Comparison of ENCODE assay signal across 22 cellular contexts in the genomic region with DNA sequence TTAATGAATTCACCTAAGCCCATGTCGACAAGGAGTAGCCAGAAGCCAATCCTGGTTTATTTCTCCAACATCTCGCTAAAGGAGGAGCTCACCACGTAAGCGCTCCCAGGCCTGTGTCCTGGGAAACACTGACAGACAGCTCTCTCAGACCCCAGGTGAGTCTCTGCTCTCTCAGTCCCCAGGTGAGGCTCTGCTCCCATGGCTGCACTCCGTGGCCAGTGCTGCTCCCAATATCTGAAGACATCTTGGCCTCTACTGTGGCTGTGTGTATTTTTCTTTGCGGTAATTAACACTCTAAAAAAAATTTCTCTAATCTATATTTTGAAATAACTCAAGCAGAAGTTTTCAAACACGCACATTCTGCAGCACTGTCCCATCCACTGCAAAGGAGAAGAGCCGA.
DNase-seq lines count a peak whose midpoint lies in the region; ATAC-seq and TF ChIP-seq lines count a peak whose summit lies in the region.
"Had no signal": no experiment of that assay in that cellular context is flagged by ENCODE, and none has a peak within 500 bp of the region (broad histone marks: within the 10 kb centered on the region; RNA-seq: fewer than 3 reads in every experiment).

No MANE protein-coding gene starts in this region.

- peak overlapping the region; percentile 18; the same call in 1 of the 2 replicates for H3K4me2 ChIP-seq in BLaER1
- no peak overlapping the region for H3K4me2 ChIP-seq in PC-3 (ENCODE audit: low read length)
- H3K4me2 ChIP-seq: SK-N-SH had no signal

- H3K4me3 ChIP-seq in BLaER1: no peak overlapping the region
- no peak overlapping the region for H3K4me3 ChIP-seq in stomach
- no peak overlapping the region for H3K4me3 ChIP-seq in PC-3 (ENCODE audit: low read length)
- H3K4me3 ChIP-seq: GM23248, MG63 had no signal

- intact Hi-C loops in stomach (cut with DNase I; ENCODE audit: low total_unique reads): no loop called here
- intact Hi-C loops in activated T-helper 2 cell treated with anti-CD3 and anti-CD28 coated beads, Interferon-gamma antibody, Interleukin-2, Interleukin-4, amounts not matched to agents 10 μg/mL and 5 μg/mL and 100 μg/mL, durations not matched to agents 14 hours and 24 hours and 36 hours (cut with micrococcal nuclease): no loop called here
- intact Hi-C loops in PC-3 (cut with micrococcal nuclease): no loop called here

- no peak overlapping the region for H3K27ac ChIP-seq in BLaER1
- no peak overlapping the region for H3K27ac ChIP-seq in stomach
- H3K27ac ChIP-seq in PC-3 (ENCODE audit: low read length): no peak overlapping the region
- H3K27ac ChIP-seq: GM23248 had no signal

- peaks cover 0 to 92% (median 3%) of the 10 kb centered on the region in 5 experiments for H3K9me3 Mint-ChIP-seq in brain
- no peaks in the 10 kb centered on the region for H3K9me3 Mint-ChIP-seq in activated T-helper 2 cell treated with anti-CD3 and anti-CD28 coated beads, Interferon-gamma antibody, Interleukin-2, Interleukin-4, amounts not matched to agents 10 μg/mL and 5 μg/mL and 100 μg/mL, durations not matched to agents 14 hours and 24 hours and 36 hours
- H3K9me3 Mint-ChIP-seq: CD4-positive, alpha-beta T cell; H9 had no signal

- H3K4me1 ChIP-seq in BLaER1: peaks cover 34% of the 10 kb centered on the region
- H3K4me1 ChIP-seq in stomach: peaks cover 2 to 14% (median 8%) of the 10 kb centered on the region in 4 donors
- H3K4me1 ChIP-seq in PC-3 (ENCODE audit: insufficient read depth, low read length): no peaks in the 10 kb centered on the region

- no peaks in the 10 kb centered on the region for H3K79me2 ChIP-seq in PC-3 (ENCODE audit: low read length)

- no peak overlapping the region for H2AFZ ChIP-seq in PC-3 (ENCODE audit: low read length)
- H2AFZ ChIP-seq: GM23248 had no signal

- H3K27me3 ChIP-seq in BLaER1 (no peaks in the 10 kb centered on the region), stomach (no peaks in the 10 kb centered on the region), PC-3 (ENCODE audit: low read length) (peaks cover 24% of the 10 kb centered on the region; the same call in 1 of the 2 replicates)
- H3K27me3 ChIP-seq: MG63 had no signal

- peak; percentile 37 for DNase-seq in mesenteric fat pad (ENCODE audit: low spot score)
- peak; percentile 11 for DNase-seq in stomach
- no peak for DNase-seq in activated T-helper 2 cell treated with anti-CD3 and anti-CD28 coated beads, Interferon-gamma antibody, Interleukin-2, Interleukin-4, amounts not matched to agents 10 μg/mL and 5 μg/mL and 100 μg/mL, durations not matched to agents 14 hours and 24 hours and 36 hours (ENCODE audit: low spot score)
- DNase-seq in PC-3: no peak
- DNase-seq: DMS53, GM23248, H9, HFFc6, IMR-90, KG1, MG63, NCI-H1694, NCI-H2029 treated with DMSO at 0.1 percent for 48 hours, NCI-H2227 treated with DMSO at 0.1 percent for 48 hours, NCI-H510A, NCI-H69, OCI-M1, SK-N-SH had no signal

- H3F3A ChIP-seq in PC-3 (ENCODE audit: low read length, unreplicated experiment): no peaks in the 10 kb centered on the region

- peaks cover 58% of the 10 kb centered on the region for H3K4me1 Mint-ChIP-seq in brain
- H3K4me1 Mint-ChIP-seq in activated T-helper 2 cell treated with anti-CD3 and anti-CD28 coated beads, Interferon-gamma antibody, Interleukin-2, Interleukin-4, amounts not matched to agents 10 μg/mL and 5 μg/mL and 100 μg/mL, durations not matched to agents 14 hours and 24 hours and 36 hours (ENCODE audit: low read depth): no peaks in the 10 kb centered on the region

- no peak for TF ChIP-seq EP300 in stomach (IDR thresholded peaks at IDR 0.05)

- no peaks in the 10 kb centered on the region for H3K9me2 ChIP-seq in PC-3 (replicated peaks; ENCODE audit: low read length)
- H3K9me2 ChIP-seq: SK-N-SH had no signal

- POLR2A ChIA-PET in PC-3 (lab: Charles Lee; ENCODE audit: unreplicated experiment): no interaction called here

- no peak for TF ChIP-seq POLR2A in stomach (IDR thresholded peaks at IDR 0.05)

- H3K27me3 Mint-ChIP-seq in brain: peaks cover 18% of the 10 kb centered on the region
- H3K27me3 Mint-ChIP-seq in activated T-helper 2 cell treated with anti-CD3 and anti-CD28 coated beads, Interferon-gamma antibody, Interleukin-2, Interleukin-4, amounts not matched to agents 10 μg/mL and 5 μg/mL and 100 μg/mL, durations not matched to agents 14 hours and 24 hours and 36 hours (ENCODE audit: low read depth): no peaks in the 10 kb centered on the region
- H3K27me3 Mint-ChIP-seq: CD4-positive, alpha-beta T cell had no signal

- ATAC-seq in PC-3 (no peak), GM18520 (IDR thresholded peaks at IDR 0.05; ENCODE audit: unreplicated experiment) (no peak)

- BruUV-seq in PC-3 (replicated peaks; lab: Mats Ljungman, UMichigan): no TSS peak

- TF ChIP-seq CTCF in brain (conservative IDR thresholded peaks at IDR 0.05): no peak
- TF ChIP-seq CTCF in stomach (IDR thresholded peaks at IDR 0.05): no peak
- no peak for TF ChIP-seq CTCF in PC-3 (conservative IDR thresholded peaks at IDR 0.05; ENCODE audit: low read depth, low read length)

- no peaks in the 10 kb centered on the region for H3K36me3 ChIP-seq in BLaER1
- no peaks in the 10 kb centered on the region for H3K36me3 ChIP-seq in stomach
- no peaks in the 10 kb centered on the region for H3K36me3 ChIP-seq in PC-3 (ENCODE audit: low read depth, low read length)
- H3K36me3 ChIP-seq: MG63 had no signal

- no peak overlapping the region for H3K4me3 Mint-ChIP-seq in brain
- H3K4me3 Mint-ChIP-seq in activated T-helper 2 cell treated with anti-CD3 and anti-CD28 coated beads, Interferon-gamma antibody, Interleukin-2, Interleukin-4, amounts not matched to agents 10 μg/mL and 5 μg/mL and 100 μg/mL, durations not matched to agents 14 hours and 24 hours and 36 hours (ENCODE audit: low read depth): no peak overlapping the region
- H3K4me3 Mint-ChIP-seq: CD4-positive, alpha-beta T cell; H9; HFFc6 had no signal

- H3K36me3 Mint-ChIP-seq in brain: no peaks in the 10 kb centered on the region
- H3K36me3 Mint-ChIP-seq in activated T-helper 2 cell treated with anti-CD3 and anti-CD28 coated beads, Interferon-gamma antibody, Interleukin-2, Interleukin-4, amounts not matched to agents 10 μg/mL and 5 μg/mL and 100 μg/mL, durations not matched to agents 14 hours and 24 hours and 36 hours (ENCODE audit: low read depth): no peaks in the 10 kb centered on the region

- CTCF ChIA-PET in PC-3 (lab: Charles Lee): no interaction called here

- no peaks in the 10 kb centered on the region for H3K9me3 ChIP-seq in BLaER1
- no peaks in the 10 kb centered on the region for H3K9me3 ChIP-seq in stomach
- H3K9me3 ChIP-seq in PC-3 (ENCODE audit: low read length): no peaks in the 10 kb centered on the region
- H3K9me3 ChIP-seq: MG63 had no signal

- H3K9ac ChIP-seq in BLaER1: no peak overlapping the region
- no peak overlapping the region for H3K9ac ChIP-seq in PC-3 (ENCODE audit: low read length)
- H3K9ac ChIP-seq: GM23248, SK-N-SH had no signal

- WGBS in stomach, 5 donors: 74 to 87% (median 80%) methylated on average over 8 of the region's 8 CpGs

- peak overlapping the region in 3 of 5 experiments; percentile 60 to 78 (median 66) for H3K27ac Mint-ChIP-seq in brain
- H3K27ac Mint-ChIP-seq in activated T-helper 2 cell treated with anti-CD3 and anti-CD28 coated beads, Interferon-gamma antibody, Interleukin-2, Interleukin-4, amounts not matched to agents 10 μg/mL and 5 μg/mL and 100 μg/mL, durations not matched to agents 14 hours and 24 hours and 36 hours: no peak overlapping the region
- H3K27ac Mint-ChIP-seq: CD4-positive, alpha-beta T cell; HFFc6 had no signal

- H4K20me1 ChIP-seq in BLaER1 (no peaks in the 10 kb centered on the region), PC-3 (ENCODE audit: low read length) (no peaks in the 10 kb centered on the region)

Comparison
In these comparisons a context has a peak if more than half of its experiments do, and no peak if none do; other contexts are left out.
1. DNase-seq: peak in mesenteric fat pad (single experiment) and stomach (single experiment); none in activated T-helper 2 cell treated with anti-CD3 and anti-CD28 coated beads, Interferon-gamma antibody, Interleukin-2, Interleukin-4, amounts not matched to agents 10 μg/mL and 5 μg/mL and 100 μg/mL, durations not matched to agents 14 hours and 24 hours and 36 hours (single experiment) and PC-3 (single experiment).